18 cellular contexts compared by ENCODE assay signal in genomic region chr3:164851204-164851603, GRCh38.
"Had no signal": no experiment of that assay in that cellular context is flagged by ENCODE, and none has a peak within 500 bp of the region (broad histone marks: within the 10 kb centered on the region; RNA-seq: fewer than 3 reads in every experiment).

No MANE protein-coding gene starts in this region.

- H3K27ac ChIP-seq: HL-60, RWPE1 had no signal

- FAIRE-seq: HTR-8/SVneo, RCC 7860 had no signal

- DNase-seq: KBM-7, NCI-H1092, NCI-H1105 treated with DMSO at 0.1 percent for 48 hours, NCI-H1436, NCI-H187, NCI-H2029, NCI-H345, NCI-H446 treated with DMSO at 0.1 percent for 48 hours, NCI-H510A treated with DMSO at 0.1 percent for 48 hours, NCI-H526 treated with DMSO at 0.1 percent for 48 hours, NCI-H774, SHP77, T-helper 1 cell had no signal

- ATAC-seq: SK-N-SH treated with all-trans-retinoic acid at 6 μM for 48 hours had no signal
